8 cellular contexts compared by ENCODE assay signal in the genomic region with DNA sequence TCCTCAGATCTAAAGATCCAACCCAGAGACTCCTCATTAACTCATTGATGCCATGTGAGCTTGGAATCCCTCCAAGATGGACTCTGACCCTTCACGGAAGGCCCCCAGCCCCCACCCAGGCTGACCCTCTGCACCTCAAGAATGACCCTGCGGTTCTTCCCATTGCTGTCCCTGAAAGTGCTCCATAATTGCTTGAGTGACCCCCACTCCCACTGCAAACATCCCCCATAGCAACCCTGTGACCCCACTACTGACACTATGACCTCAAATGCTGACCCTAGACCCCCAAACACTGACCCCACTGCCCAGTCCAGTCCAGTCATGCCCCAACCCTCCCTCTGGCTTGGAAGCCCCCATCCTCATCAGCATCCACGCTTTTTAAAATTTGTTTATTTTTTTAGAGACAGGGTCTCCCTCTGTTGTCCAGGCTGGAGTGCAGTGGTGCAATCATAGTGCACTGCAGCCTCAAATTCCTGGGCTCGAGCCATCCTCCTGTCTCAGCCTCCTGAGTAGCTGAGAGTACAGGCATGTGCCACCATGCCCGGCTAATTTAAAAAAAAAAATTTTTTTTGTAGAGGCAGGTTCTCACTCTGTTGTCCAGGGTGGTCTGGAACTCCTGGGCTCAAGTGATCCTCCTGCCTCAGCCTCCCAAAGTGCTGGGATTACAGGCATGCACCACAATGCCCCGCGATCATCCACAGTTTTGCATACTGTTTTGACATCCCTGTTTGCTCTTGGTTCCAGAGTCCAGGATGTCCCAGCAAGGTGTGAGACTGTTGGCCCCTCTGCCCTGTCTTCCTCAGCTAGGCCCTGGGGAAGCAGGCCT. TPM values are rescaled to one million over a fixed set of nuclear protein-coding genes. Genes with fewer than 3 reads are reported as not detected.
DNase-seq lines count a peak whose midpoint lies in the region; ATAC-seq and TF ChIP-seq lines count a peak whose summit lies in the region.

No MANE protein-coding gene starts in this region.

- H3K4me1 ChIP-seq in HUES64 (ENCODE audit: insufficient read depth, low read length): peaks cover 9% of the 10 kb centered on the region
- H3K4me1 ChIP-seq in colonic mucosa: peaks cover 16% of the 10 kb centered on the region

- DNase-seq in AG04449 (ENCODE audit: low read depth, low spot score) (no peak), colonic mucosa (no peak), natural killer cell (no peak), RPMI8226 (no peak), AML-193 (lab: John Stamatoyannopoulos, UW) (no peak), DMS79 (lab: John Stamatoyannopoulos, UW) (no peak)

- ATAC-seq in natural killer cell (no peak), GM19397 (IDR thresholded peaks at IDR 0.05; ENCODE audit: unreplicated experiment) (no peak)

- H3K4me1 Mint-ChIP-seq in natural killer cell: peaks cover 18 to 59% of the 10 kb centered on the region in 2 donors

- CTCF ChIA-PET in AG04449 (lab: Yijun Ruan, JAX): interaction anchor here (0.8 to 8.0 kb wide), 8 partner anchors 8 to 161 kb away, joined by 3 to 94 read pairs (median 4); no protein-coding TSS in a partner anchor

- H3K4me3 Mint-ChIP-seq in natural killer cell: peak overlapping the region; percentile 55

- H3K36me3 ChIP-seq in HUES64 (ENCODE audit: insufficient read depth, low read length) (no peaks in the 10 kb centered on the region; the same call in 1 of the 2 replicates), colonic mucosa (no peaks in the 10 kb centered on the region)

- no peak for TF ChIP-seq CTCF in AG04449 (IDR thresholded peaks at IDR 0.05; ENCODE audit: insufficient read depth, low read length, missing control alignments)
- TF ChIP-seq CTCF in colonic mucosa (IDR thresholded peaks at IDR 0.05): no peak
- no peak for TF ChIP-seq CTCF in natural killer cell (IDR thresholded peaks at IDR 0.05)

- H3K27me3 Mint-ChIP-seq in natural killer cell (ENCODE audit: low read depth in 2 of 2): peaks cover 0 to 10% of the 10 kb centered on the region in 2 donors

- H3K9me3 ChIP-seq in HUES64 (ENCODE audit: insufficient read depth, low read depth, low read length) (no peaks in the 10 kb centered on the region), colonic mucosa (no peaks in the 10 kb centered on the region)

- intact Hi-C loops in colonic mucosa (cut with DNase I) (no loop called here), natural killer cell (cut with micrococcal nuclease) (loop anchor here (2.0 to 5.0 kb wide), 3 partner anchors 15 to 315 kb away; a partner anchor contains a TSS)

- POLR2A ChIA-PET in AG04449 (lab: Yijun Ruan, JAX): no interaction called here

- 91% methylated on average over 7 of the region's 7 CpGs for WGBS in HUES64

- no peaks in the 10 kb centered on the region for H3K36me3 Mint-ChIP-seq in natural killer cell

- H3K27ac ChIP-seq in HUES64 (ENCODE audit: low read depth, low read length) (no peak overlapping the region), colonic mucosa (peak overlapping the region; percentile 62)

- no peak overlapping the region for H3K9ac ChIP-seq in HUES64 (ENCODE audit: low read depth, low read length)
- peak overlapping the region; percentile 76 to 83 for H3K9ac ChIP-seq in colonic mucosa (ENCODE audit: low read depth in 2 of 2, low read length in 2 of 2)

- peak overlapping the region; percentile 27; the same call in 1 of the 2 replicates for H3K4me3 ChIP-seq in AG04449 (ENCODE audit: low read depth, low read length)
- peak overlapping the region; percentile 44; the same call in 1 of the 2 replicates for H3K4me3 ChIP-seq in HUES64 (ENCODE audit: low read length)
- peak overlapping the region; percentile 52 for H3K4me3 ChIP-seq in colonic mucosa

- H3K27ac Mint-ChIP-seq in natural killer cell: no peak overlapping the region

- H3K9me3 Mint-ChIP-seq in natural killer cell: peaks cover 3% of the 10 kb centered on the region in 2 donors

- H3K27me3 ChIP-seq in HUES64 (ENCODE audit: insufficient read depth, low read length): peaks cover 67% of the 10 kb centered on the region
- H3K27me3 ChIP-seq in colonic mucosa: no peaks in the 10 kb centered on the region

RNA-seq across cellular contexts. Expression of a gene that starts 0.9 kb away (rescaled TPM):
- polyA plus RNA-seq in HUES64 (2013, experiment 1 of 2): 0.50 TPM
- polyA plus RNA-seq in HUES64 (2013, experiment 2 of 2): 0.95 TPM
- total RNA-seq in colonic mucosa (1 to 10 TPM; 3.6 to 4.5 TPM), natural killer cell (1 to 10 TPM; 2.0 to 7.7 (median 6.7) TPM)

RNA-seq across cellular contexts. Expression of a gene that starts 14.7 kb away (rescaled TPM):
- 53.1 TPM for polyA plus RNA-seq in HUES64 (2013, experiment 1 of 2)
- polyA plus RNA-seq in HUES64 (2013, experiment 2 of 2): 43.1 TPM
- 10 to 100 TPM; 17.5 to 40.1 TPM for total RNA-seq in colonic mucosa
- total RNA-seq in natural killer cell: 10 to 100 TPM; 33.8 to 48.5 (median 42.2) TPM

RNA-seq across cellular contexts. Expression of a gene that starts 16.3 kb away (rescaled TPM):
- 102 TPM for polyA plus RNA-seq in HUES64 (2013, experiment 1 of 2)
- 90.5 TPM for polyA plus RNA-seq in HUES64 (2013, experiment 2 of 2)
- total RNA-seq in colonic mucosa (100 to 1,000 TPM in 1 of 2 donors, 10 to 100 TPM in 1; 56.7 to 119 TPM), natural killer cell (10 to 100 TPM; 41.2 to 48.7 (median 43.4) TPM)

RNA-seq across cellular contexts. Expression of a gene that starts 48.4 kb away (rescaled TPM):
- polyA plus RNA-seq in HUES64 (2013, experiment 1 of 2): 36.1 TPM
- 36.6 TPM for polyA plus RNA-seq in HUES64 (2013, experiment 2 of 2)
- total RNA-seq in colonic mucosa (10 to 100 TPM; 51.0 to 78.2 TPM), natural killer cell (10 to 100 TPM; 39.2 to 46.9 (median 42.0) TPM)

RNA-seq across cellular contexts. Expression of a gene that starts 48.4 kb away (rescaled TPM):
- polyA plus RNA-seq in HUES64 (2013, experiment 1 of 2): 69.4 TPM
- polyA plus RNA-seq in HUES64 (2013, experiment 2 of 2): 82.7 TPM
- 100 to 1,000 TPM in 1 of 2 donors, 10 to 100 TPM in 1; 83.4 to 116 TPM for total RNA-seq in colonic mucosa
- total RNA-seq in natural killer cell: 1,000 to 10,000 TPM in 1 of 3 donors, 100 to 1,000 TPM in 2; 668 to 1,112 (median 949) TPM
